Comparison of ENCODE assay signal across 22 cellular contexts in the genomic region with DNA sequence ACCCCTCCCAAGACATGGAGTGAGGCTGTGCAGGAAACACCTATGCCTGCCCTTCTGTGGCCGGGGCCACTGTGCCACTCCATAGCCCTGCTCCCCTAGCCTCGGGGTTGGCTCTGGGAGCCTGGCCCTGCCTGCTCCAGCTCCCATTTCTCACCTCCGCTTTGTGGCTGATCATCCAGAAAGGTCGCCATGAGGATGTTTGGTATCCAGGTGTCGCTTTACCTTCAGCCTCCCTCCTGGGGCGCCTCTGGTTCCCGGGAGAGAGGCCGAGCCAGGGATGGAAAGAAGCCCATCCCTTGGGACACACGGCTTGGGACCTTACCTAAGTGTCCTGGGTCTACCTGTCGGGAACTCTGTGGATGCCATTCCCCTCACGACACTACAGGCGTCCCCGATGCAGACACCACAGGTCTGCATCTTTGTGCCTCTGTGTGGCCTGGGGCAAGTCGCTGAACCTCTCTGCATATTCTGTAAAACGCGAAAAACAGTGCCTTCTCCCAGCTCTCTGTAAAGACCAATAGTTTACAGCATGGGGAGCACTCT. TPM values are rescaled to one million over a fixed set of nuclear protein-coding genes. Genes with fewer than 3 reads are reported as not detected.
DNase-seq lines count a peak whose midpoint lies in the region; ATAC-seq and TF ChIP-seq lines count a peak whose summit lies in the region.
"Had no signal": no experiment of that assay in that cellular context is flagged by ENCODE, and none has a peak within 500 bp of the region (broad histone marks: within the 10 kb centered on the region; RNA-seq: fewer than 3 reads in every experiment).

No MANE protein-coding gene starts in this region.

- 83% methylated on average over 16 of the region's 16 CpGs for WGBS in right cardiac atrium
- 88% methylated on average over 16 of the region's 16 CpGs; no CpG with 5 or more reads in 1 of the 2 donors for WGBS in transverse colon (ENCODE audit: low coverage in 1 of 2), 2 donors

- no peak overlapping the region for H3K4me3 Mint-ChIP-seq in activated naive CD4-positive, alpha-beta T cell treated with anti-CD3 and anti-CD28 coated beads for 36 hours
- H3K4me3 Mint-ChIP-seq in neural crest cell = peak overlapping the region; percentile 65
- H3K4me3 Mint-ChIP-seq: activated B cell treated with CpG ODN at 0.5 μM for 24 hours; CD14-positive monocyte; memory B cell; stimulated activated naive B cell treated with anti-CD40 and anti-IgM and Interleukin-4, amounts not matched to agents 10 μg/mL and 1 μg/mL and 100 μg/mL, for 72 hours had no signal

- TF ChIP-seq EP300 in transverse colon (IDR thresholded peaks at IDR 0.05; ENCODE audit: low read depth) = no peak

- intact Hi-C loops in activated naive CD4-positive, alpha-beta T cell treated with anti-CD3 and anti-CD28 coated beads for 36 hours (cut with micrococcal nuclease) = no loop called here
- intact Hi-C loops in right cardiac atrium (cut with DNase I) (no loop called here), transverse colon (cut with DNase I; ENCODE audit: low total_unique reads) (no loop called here)

- DNase-seq in activated naive CD4-positive, alpha-beta T cell treated with anti-CD3 and anti-CD28 coated beads, Interleukin-2, amount 50 U/mL, for 16 hours = peak; percentile 7
- no peak for DNase-seq in activated naive CD4-positive, alpha-beta T cell treated with anti-CD3 and anti-CD28 coated beads for 36 hours
- peak in 2 of 3 donors; percentile 15 to 31 for DNase-seq in right cardiac atrium
- no peak for DNase-seq in neural crest cell (ENCODE audit: low read depth, low spot score)
- DNase-seq in transverse colon = peak; percentile 2
- DNase-seq in hepatic stellate cell (ENCODE audit: low spot score) = no peak
- DNase-seq in CD1c-positive myeloid dendritic cell (ENCODE audit: extremely low spot score) = no peak
- DNase-seq: activated B cell treated with CpG ODN at 0.5 μM for 24 hours; activated gamma-delta T cell treated with Interleukin-2 at 50 U/mL for 16 hours; activated T-cell treated with anti-CD3 and anti-CD28 coated beads, Interleukin-2, amount 50 U/mL, for 48 hours; Calu3; DMS79; kidney glomerular epithelial cell; NCI-H1436; NCI-H2107; stimulated activated naive B cell treated with anti-CD40 and anti-IgM and Interleukin-4, amounts not matched to agents 10 μg/mL and 1 μg/mL and 100 μg/mL, for 72 hours; T-helper 1 cell had no signal

- no peaks in the 10 kb centered on the region for H3K9me3 Mint-ChIP-seq in activated naive CD4-positive, alpha-beta T cell treated with anti-CD3 and anti-CD28 coated beads for 36 hours
- H3K9me3 Mint-ChIP-seq in neural crest cell = no peaks in the 10 kb centered on the region
- H3K9me3 Mint-ChIP-seq: activated B cell treated with CpG ODN at 0.5 μM for 24 hours; memory B cell; stimulated activated naive B cell treated with anti-CD40 and anti-IgM and Interleukin-4, amounts not matched to agents 10 μg/mL and 1 μg/mL and 100 μg/mL, for 72 hours had no signal

- H3K27me3 ChIP-seq in right cardiac atrium (ENCODE audit: control insufficient read depth, insufficient read depth) (no peaks in the 10 kb centered on the region), transverse colon (peaks cover 22% of the 10 kb centered on the region)

- in situ Hi-C loops in transverse colon (cut with MboI; ENCODE audit: low pct_ligation_motif_present in 1 of 4, low pct_unique_long_range_greater_than_20kb in 1 of 4, low sequenced_read_pairs in 3 of 4) = loop anchor here in 1 of 4 donors (25.0 kb wide), 1 partner anchor 422 kb away; no protein-coding TSS in a partner anchor

- ATAC-seq in right cardiac atrium (no peak), HG02870 (IDR thresholded peaks at IDR 0.05; ENCODE audit: unreplicated experiment) (no peak)
- ATAC-seq: esophagus mucosa; stimulated activated naive B cell treated with anti-CD40 and anti-IgM and Interleukin-4, amounts not matched to agents 10 μg/mL and 1 μg/mL and 100 μg/mL, for 72 hours had no signal

- peaks cover 2% of the 10 kb centered on the region for H3K36me3 Mint-ChIP-seq in activated naive CD4-positive, alpha-beta T cell treated with anti-CD3 and anti-CD28 coated beads for 36 hours (ENCODE audit: low read depth)
- H3K36me3 Mint-ChIP-seq in neural crest cell (ENCODE audit: low read depth) = peaks cover 4% of the 10 kb centered on the region
- H3K36me3 Mint-ChIP-seq: memory B cell had no signal

- H3K27me3 Mint-ChIP-seq in activated naive CD4-positive, alpha-beta T cell treated with anti-CD3 and anti-CD28 coated beads for 36 hours (ENCODE audit: low read depth) = no peaks in the 10 kb centered on the region
- H3K27me3 Mint-ChIP-seq in neural crest cell (ENCODE audit: low read depth) = no peaks in the 10 kb centered on the region

- H3K27ac ChIP-seq in right cardiac atrium (ENCODE audit: low read length) (peak overlapping the region; percentile 74), transverse colon (no peak overlapping the region)

- no peak overlapping the region for H3K27ac Mint-ChIP-seq in activated naive CD4-positive, alpha-beta T cell treated with anti-CD3 and anti-CD28 coated beads for 36 hours
- no peak overlapping the region for H3K27ac Mint-ChIP-seq in neural crest cell (ENCODE audit: unreplicated experiment)
- H3K27ac Mint-ChIP-seq: activated B cell treated with CpG ODN at 0.5 μM for 24 hours; CD14-positive monocyte; memory B cell; stimulated activated naive B cell treated with anti-CD40 and anti-IgM and Interleukin-4, amounts not matched to agents 10 μg/mL and 1 μg/mL and 100 μg/mL, for 72 hours had no signal

- no peaks in the 10 kb centered on the region for H3K36me3 ChIP-seq in transverse colon
- H3K36me3 ChIP-seq: HAP-1 had no signal

- H3K4me1 ChIP-seq in right cardiac atrium (ENCODE audit: control insufficient read depth, insufficient read depth, low read length) = no peaks in the 10 kb centered on the region
- H3K4me1 ChIP-seq in transverse colon = peaks cover 0 to 18% (median 7%) of the 10 kb centered on the region in 4 donors

- H3K4me1 Mint-ChIP-seq in activated naive CD4-positive, alpha-beta T cell treated with anti-CD3 and anti-CD28 coated beads for 36 hours (ENCODE audit: low read depth) = peaks cover 19% of the 10 kb centered on the region
- peaks cover 24% of the 10 kb centered on the region for H3K4me1 Mint-ChIP-seq in neural crest cell

- TF ChIP-seq CTCF in neural crest cell (conservative IDR thresholded peaks at IDR 0.05) (no peak), transverse colon (IDR thresholded peaks at IDR 0.05) (no peak)

- no peaks in the 10 kb centered on the region for H3K9me3 ChIP-seq in right cardiac atrium (ENCODE audit: control insufficient read depth, low read length)
- H3K9me3 ChIP-seq in transverse colon = no peaks in the 10 kb centered on the region
- H3K9me3 ChIP-seq: HAP-1 had no signal

- no peak for TF ChIP-seq POLR2A in transverse colon (IDR thresholded peaks at IDR 0.05)

- H3K4me3 ChIP-seq in right cardiac atrium (ENCODE audit: low read length) (no peak overlapping the region), transverse colon (no peak overlapping the region)
- H3K4me3 ChIP-seq: HAP-1 had no signal

- CTCF ChIA-PET in activated naive CD4-positive, alpha-beta T cell treated with anti-CD3 and anti-CD28 coated beads for 36 hours (lab: Charles Lee) = interaction anchor here (1.0 kb wide), 1 partner anchor 9 kb away, joined by 3 read pairs; no protein-coding TSS in a partner anchor

RNA-seq across cellular contexts. Expression of a gene that starts 3.4 kb away (rescaled TPM):
- 1 to 10 TPM; 6.5 to 7.4 TPM for total RNA-seq in activated naive CD4-positive, alpha-beta T cell treated with anti-CD3 and anti-CD28 coated beads for 36 hours
- total RNA-seq in right cardiac atrium (10 to 100 TPM; 18.0 to 47.5 (median 27.4) TPM), neural crest cell (59.9 and 62.5 TPM in 2 replicates), transverse colon (100 to 1,000 TPM in 2 of 4 donors, 10 to 100 TPM in 2; 62.1 to 186 (median 91.3) TPM)
- polyA plus RNA-seq in right cardiac atrium = 33.2 TPM
- polyA plus RNA-seq: CD14-positive monocyte had no signal

Comparison
In these comparisons a context has a peak if more than half of its experiments do, and no peak if none do; other contexts are left out.
1. DNase-seq: peak in activated naive CD4-positive, alpha-beta T cell treated with anti-CD3 and anti-CD28 coated beads, Interleukin-2, amount 50 U/mL, for 16 hours (single experiment), right cardiac atrium (2 of 3) and transverse colon (single experiment); none in activated naive CD4-positive, alpha-beta T cell treated with anti-CD3 and anti-CD28 coated beads for 36 hours (single experiment), neural crest cell (single experiment), hepatic stellate cell (single experiment) and CD1c-positive myeloid dendritic cell (single experiment).